ENCODE assay signal across 1 cellular context in genomic region chr19:2050991-2051770, GRCh38.
A peak's percentile ranks its signal among the peaks of the same experiment; 100 is the strongest.
TF ChIP-seq lines count a peak whose summit lies in the region.

Gene MKNK2, minus strand, starts transcription at chr19:2051244. Its CDS starts 393 bp downstream, at chr19:2050851.

TF ChIP-seq in K562, 482 proteins besides CTCF, POLR2A, EP300 and RAD21 (continued from another document and continues in another):
- TF ChIP-seq STAT6 (CRISPR knock-in tag; IDR thresholded peaks at IDR 0.05): no peak
- TF ChIP-seq MCM3 (IDR thresholded peaks at IDR 0.05): no peak
- TF ChIP-seq ZNF23 (CRISPR knock-in tag; IDR thresholded peaks at IDR 0.05): no peak
- TF ChIP-seq NFIC (IDR thresholded peaks at IDR 0.05): no peak
- peak; percentile 47; the same call in 1 of the 2 replicates for TF ChIP-seq NR2C2 (CRISPR knock-in tag; IDR thresholded peaks at IDR 0.05)
- peak; percentile 43; the same call in 1 of the 2 replicates for TF ChIP-seq NR2C2 (tag; IDR thresholded peaks at IDR 0.05)
- peak; percentile 90 for TF ChIP-seq ZFX (CRISPR knock-in tag; IDR thresholded peaks at IDR 0.05)
- no peak for TF ChIP-seq MTF1 (CRISPR knock-in tag; IDR thresholded peaks at IDR 0.05; ENCODE audit: borderline replicate concordance)
- TF ChIP-seq ZNF197 (CRISPR knock-in tag; IDR thresholded peaks at IDR 0.05; ENCODE audit: low read depth): no peak
- no peak for TF ChIP-seq TRIM24 (IDR thresholded peaks at IDR 0.05)
- TF ChIP-seq SP2 (IDR thresholded peaks at IDR 0.05; ENCODE audit: extremely low read depth, low read depth, low read length, poor library complexity, severe bottlenecking): no peak
- TF ChIP-seq CUX1 (CRISPR knock-in tag; IDR thresholded peaks at IDR 0.05): no peak
- TF ChIP-seq ATF4 (CRISPR knock-in tag; IDR thresholded peaks at IDR 0.05): no peak
- TF ChIP-seq UBTF (IDR thresholded peaks at IDR 0.05; ENCODE audit: borderline replicate concordance in 1 of 2, low read depth in 2 of 2, low read length in 2 of 2): 0 out of 4 replicates have a peak, but pooled peaks of 1 of the 2 experiments have one; percentile 50
- no peak; the same call in 1 of the 2 replicates for TF ChIP-seq MAFK (IDR thresholded peaks at IDR 0.05; ENCODE audit: low read length)
- TF ChIP-seq ZSCAN29 (IDR thresholded peaks at IDR 0.05): no peak
- no peak for TF ChIP-seq ZNF699 (CRISPR knock-in tag; IDR thresholded peaks at IDR 0.05; ENCODE audit: insufficient replicate concordance)
- TF ChIP-seq ZNF143 (CRISPR knock-in tag; IDR thresholded peaks at IDR 0.05): peak; percentile 44; the same call in 1 of the 2 replicates
- no peak for TF ChIP-seq SNIP1 (IDR thresholded peaks at IDR 0.05; ENCODE audit: low read depth)
- no peak for TF ChIP-seq BCLAF1 (IDR thresholded peaks at IDR 0.05; ENCODE audit: borderline replicate concordance in 1 of 2, control insufficient read depth in 1 of 2, low read depth in 2 of 2, low read length in 1 of 2)
- no peak for TF ChIP-seq E2F8 (IDR thresholded peaks at IDR 0.05; ENCODE audit: low read depth, partially characterized antibody)
- no peak for TF ChIP-seq ZNF24 (IDR thresholded peaks at IDR 0.05)
- peak; percentile 52; the same call in 1 of the 2 replicates for TF ChIP-seq GABPB1 (CRISPR knock-in tag; IDR thresholded peaks at IDR 0.05)
- no peak for TF ChIP-seq USF2 (CRISPR knock-in tag; IDR thresholded peaks at IDR 0.05)
- no peak for TF ChIP-seq NCOA4 (IDR thresholded peaks at IDR 0.05; ENCODE audit: partially characterized antibody)
- peak; percentile 83; the same call in 1 of the 2 replicates for TF ChIP-seq ZNF830 (CRISPR knock-in tag; IDR thresholded peaks at IDR 0.05)
- TF ChIP-seq SOX6 (IDR thresholded peaks at IDR 0.05): no peak
- no peak for TF ChIP-seq ZNF146 (CRISPR knock-in tag; IDR thresholded peaks at IDR 0.05; ENCODE audit: unreplicated experiment)
- TF ChIP-seq ZBTB8A (IDR thresholded peaks at IDR 0.05; ENCODE audit: partially characterized antibody): no peak
- no peak for TF ChIP-seq ZNF785 (CRISPR knock-in tag; IDR thresholded peaks at IDR 0.05)
- TF ChIP-seq BDP1 (IDR thresholded peaks at IDR 0.05; ENCODE audit: insufficient read depth, insufficient read length): no peak
- no peak for TF ChIP-seq ZNF740 (CRISPR knock-in tag; IDR thresholded peaks at IDR 0.05)
- no peak for TF ChIP-seq ZNF740 (tag; IDR thresholded peaks at IDR 0.05)
- TF ChIP-seq CBX2 (IDR thresholded peaks at IDR 0.05; ENCODE audit: insufficient read depth, low read length, poor library complexity, severe bottlenecking): no peak
- peak; percentile 81 for TF ChIP-seq SMAD4 (CRISPR knock-in tag; conservative IDR thresholded peaks at IDR 0.05)
- TF ChIP-seq SMAD3 (CRISPR knock-in tag; conservative IDR thresholded peaks at IDR 0.05): no peak
- TF ChIP-seq CREB1 (IDR thresholded peaks at IDR 0.05): peak; percentile 86
- peak; percentile 94 for TF ChIP-seq CREB1 (CRISPR knock-in tag; IDR thresholded peaks at IDR 0.05)
- no peak for TF ChIP-seq PCBP1 (IDR thresholded peaks at IDR 0.05; ENCODE audit: low read depth, low read length, poor library complexity, severe bottlenecking)
- peak; percentile 98 for TF ChIP-seq PTBP1 (IDR thresholded peaks at IDR 0.05; ENCODE audit: low read depth, low read length)
- no peak for TF ChIP-seq SMAD2 (IDR thresholded peaks at IDR 0.05; ENCODE audit: low read depth, low read length)
- TF ChIP-seq MNT (conservative IDR thresholded peaks at IDR 0.05): no peak
- peak; percentile 92 for TF ChIP-seq RBFOX2 (IDR thresholded peaks at IDR 0.05; ENCODE audit: low read depth, low read length)
